ENCODE assay signal across 7 cellular contexts in the genomic region with DNA sequence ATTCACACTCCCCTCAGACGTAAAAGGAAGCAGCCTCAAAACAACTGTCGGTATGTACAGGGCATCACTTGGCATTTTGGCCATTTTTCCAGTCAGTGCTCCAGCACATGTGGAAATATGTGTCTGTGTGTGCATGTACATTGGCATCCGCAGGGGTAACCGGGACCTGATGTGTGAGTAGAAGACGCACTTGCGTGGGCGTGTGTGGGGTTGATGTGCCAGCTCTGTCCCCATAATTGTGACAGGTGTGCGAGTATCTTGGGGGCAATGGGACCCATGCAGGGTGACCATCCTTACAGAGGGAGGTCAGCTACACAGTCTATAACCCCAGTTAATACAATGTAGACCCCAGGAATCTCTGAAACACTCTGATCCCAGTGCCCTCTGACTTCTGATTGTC.
"Had no signal": no experiment of that assay in that cellular context is flagged by ENCODE, and none has a peak within 500 bp of the region (broad histone marks: within the 10 kb centered on the region; RNA-seq: fewer than 3 reads in every experiment).

No MANE protein-coding gene starts in this region.

- DNase-seq: H9, HCEC 1CT had no signal

- H3K4me2 ChIP-seq: GM23338 had no signal

- FAIRE-seq: H1, H54, HTR-8/SVneo had no signal

- H3K27ac Mint-ChIP-seq: GM23338, H9 had no signal

- H3K4me1 Mint-ChIP-seq: GM23338, H9, IgD-negative memory B cell had no signal

- H3K27me3 Mint-ChIP-seq: IgD-negative memory B cell had no signal

- H3K4me3 ChIP-seq: GM23338 had no signal

- ATAC-seq: GM23338 had no signal

- H3K4me3 Mint-ChIP-seq: GM23338, H9, IgD-negative memory B cell had no signal

- H2AFZ ChIP-seq: GM23338 had no signal
